10 cellular contexts compared by ENCODE assay signal in the genomic region with DNA sequence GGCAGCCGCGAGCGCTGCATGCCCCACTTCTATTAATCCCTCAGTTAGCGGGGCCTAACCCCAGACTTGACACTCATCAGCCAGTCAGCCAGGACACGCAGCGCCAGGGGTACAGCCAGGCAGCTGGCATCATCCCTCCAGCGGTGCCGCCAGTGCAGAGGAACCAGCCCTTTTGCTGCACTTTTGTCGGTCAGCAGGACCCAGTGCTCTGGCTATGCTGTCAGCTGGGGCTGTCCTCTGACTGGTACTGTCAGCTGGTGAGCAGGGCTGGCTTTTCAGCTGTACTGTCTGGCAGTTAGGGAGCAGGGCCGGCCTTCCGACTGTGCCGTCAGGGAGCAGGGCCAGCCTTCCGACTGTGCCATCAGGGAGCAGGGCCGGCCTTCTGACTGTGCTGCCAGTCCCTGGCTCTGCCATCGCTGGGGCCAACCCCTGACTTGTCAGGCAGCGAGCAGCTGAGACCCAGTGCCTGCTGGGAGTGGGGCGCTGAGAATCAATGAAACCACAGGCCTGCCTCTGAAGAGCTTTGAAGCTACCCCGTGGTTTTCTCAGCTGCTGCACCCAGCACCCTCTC.
DNase-seq lines count a peak whose midpoint lies in the region; ATAC-seq and TF ChIP-seq lines count a peak whose summit lies in the region.
"Had no signal": no experiment of that assay in that cellular context is flagged by ENCODE, and none has a peak within 500 bp of the region (broad histone marks: within the 10 kb centered on the region; RNA-seq: fewer than 3 reads in every experiment).

No MANE protein-coding gene starts in this region.

- H2BK15ac ChIP-seq in neuronal stem cell (ENCODE audit: low read length), result no peak overlapping the region

- intact Hi-C loops in thyroid gland (cut with DNase I), result no loop called here
- intact Hi-C loops in Calu3 (cut with micrococcal nuclease; ENCODE audit: unreplicated experiment), result loop anchor here (10.0 kb wide), 1 partner anchor 537 kb away; no protein-coding TSS in a partner anchor

- H3K27ac ChIP-seq in neuronal stem cell (replicated peaks; ENCODE audit: low read length), result no peak overlapping the region
- H3K27ac ChIP-seq in thyroid gland, result peak overlapping the region in 2 of 3 donors; percentile 47 to 70
- H3K27ac ChIP-seq: parathyroid adenoma had no signal

- peaks cover 87% of the 10 kb centered on the region for H3K4me1 Mint-ChIP-seq in activated naive CD4-positive, alpha-beta T cell treated with anti-CD3 and anti-CD28 coated beads, Interleukin-2, amount 50 U/mL, for 24 hours
- no peaks in the 10 kb centered on the region for H3K4me1 Mint-ChIP-seq in Calu3 (ENCODE audit: low read depth, unreplicated experiment)

- no peak for ATAC-seq in HG03565 (IDR thresholded peaks at IDR 0.05; ENCODE audit: unreplicated experiment)

- no peak overlapping the region for H2AFZ ChIP-seq in neuronal stem cell (ENCODE audit: low read length)
- H2AFZ ChIP-seq: parathyroid adenoma had no signal

- WGBS in neuronal stem cell (ENCODE audit: extremely low coverage in 2 of 2, insufficient read length in 2 of 2, insufficient replicate concordance in 1 of 2), 2 donors, result no CpG with 5 or more reads among the region's 18 CpGs
- 83 to 93% methylated on average over 10 to 13 of the region's 18 CpGs for WGBS in thyroid gland, 2 donors

- H3K14ac ChIP-seq in neuronal stem cell (ENCODE audit: low read length), result peak overlapping the region; percentile 90

- no peaks in the 10 kb centered on the region for H3K27me3 Mint-ChIP-seq in activated naive CD4-positive, alpha-beta T cell treated with anti-CD3 and anti-CD28 coated beads, Interleukin-2, amount 50 U/mL, for 24 hours
- H3K27me3 Mint-ChIP-seq in Calu3 (ENCODE audit: unreplicated experiment), result no peaks in the 10 kb centered on the region

- DNase-seq in NCI-H510A treated with DMSO at 0.1 percent for 48 hours (lab: John Stamatoyannopoulos, UW) (peak; percentile 22), NCI-H510A (lab: John Stamatoyannopoulos, UW) (no peak), neuronal stem cell (ENCODE audit: low spot score) (no peak), thyroid gland (peak; percentile 44 to 60), ecto neural progenitor cell (ENCODE audit: low spot score) (no peak), Calu3 (no peak)

- CTCF ChIA-PET in Calu3 (lab: Charles Lee), result no interaction called here

- H4K91ac ChIP-seq in neuronal stem cell (ENCODE audit: low read depth, low read length, poor library complexity), result no peak overlapping the region

- H3K23ac ChIP-seq in neuronal stem cell (ENCODE audit: low read depth, low read length, poor library complexity), result peak overlapping the region; percentile 16

- no peak overlapping the region for H2BK5ac ChIP-seq in neuronal stem cell (ENCODE audit: low read length)

- peak overlapping the region; percentile 89 for H3K4me3 Mint-ChIP-seq in activated naive CD4-positive, alpha-beta T cell treated with anti-CD3 and anti-CD28 coated beads, Interleukin-2, amount 50 U/mL, for 24 hours
- H3K4me3 Mint-ChIP-seq in Calu3 (ENCODE audit: low read depth, unreplicated experiment), result no peak overlapping the region
- H3K4me3 Mint-ChIP-seq: dendritic cell treated with granulocyte-macrophage colony-stimulating factor and Interleukin-4, amounts not matched to agents 40 ng/mL and 50 ng/mL, for 4 days had no signal

- no peak overlapping the region for H3K4me2 ChIP-seq in neuronal stem cell (ENCODE audit: insufficient read depth, low read length, poor library complexity, severe bottlenecking)

- H3K4ac ChIP-seq in neuronal stem cell (ENCODE audit: low read length), result no peak overlapping the region

- no peaks in the 10 kb centered on the region for H3K36me3 ChIP-seq in neuronal stem cell (replicated peaks in 1 of 2; ENCODE audit: control insufficient read depth in 2 of 2, insufficient read depth in 2 of 2, low read length in 2 of 2)
- H3K36me3 ChIP-seq in thyroid gland, result no peaks in the 10 kb centered on the region

- peak overlapping the region; percentile 53 for H3K9ac ChIP-seq in neuronal stem cell (ENCODE audit: low read depth, low read length, poor library complexity)
- H3K9ac ChIP-seq: parathyroid adenoma had no signal

- H3K9me3 ChIP-seq in neuronal stem cell (replicated peaks in 1 of 2; ENCODE audit: control insufficient read depth in 2 of 2, insufficient read depth in 1 of 2, low read depth in 1 of 2, low read length in 2 of 2) (no peaks in the 10 kb centered on the region), thyroid gland (no peaks in the 10 kb centered on the region)

- H3K79me1 ChIP-seq in neuronal stem cell (ENCODE audit: low read depth, low read length), result no peaks in the 10 kb centered on the region

- no peak overlapping the region for H4K8ac ChIP-seq in neuronal stem cell (ENCODE audit: low read depth, low read length)

- H3K4me1 ChIP-seq in neuronal stem cell (ENCODE audit: control insufficient read depth in 2 of 2, insufficient read depth in 1 of 2, low read depth in 1 of 2, low read length in 2 of 2) (no peaks in the 10 kb centered on the region), thyroid gland (peaks cover 60 to 66% of the 10 kb centered on the region in 2 donors)
- H3K4me1 ChIP-seq: parathyroid adenoma had no signal

- H2BK120ac ChIP-seq in neuronal stem cell (ENCODE audit: low read depth, low read length), result no peak overlapping the region

- no TSS peak for BruUV-seq in Calu3 (replicated peaks; lab: Mats Ljungman, UMichigan)

- peak overlapping the region; percentile 92 for H3K27ac Mint-ChIP-seq in activated naive CD4-positive, alpha-beta T cell treated with anti-CD3 and anti-CD28 coated beads, Interleukin-2, amount 50 U/mL, for 24 hours
- no peak overlapping the region for H3K27ac Mint-ChIP-seq in Calu3 (ENCODE audit: unreplicated experiment)
- H3K27ac Mint-ChIP-seq: dendritic cell treated with granulocyte-macrophage colony-stimulating factor and Interleukin-4, amounts not matched to agents 40 ng/mL and 50 ng/mL, for 4 days had no signal

- H2AK5ac ChIP-seq in neuronal stem cell (ENCODE audit: low read depth, low read length), result no peak overlapping the region

- H3K4me3 ChIP-seq in neuronal stem cell (ENCODE audit: low read length in 2 of 2), result no peak overlapping the region
- no peak overlapping the region for H3K4me3 ChIP-seq in thyroid gland (replicated peaks in 1 of 3)

- TF ChIP-seq POLR2A in thyroid gland (IDR thresholded peaks at IDR 0.05), result no peak

- H3K9me3 Mint-ChIP-seq in activated naive CD4-positive, alpha-beta T cell treated with anti-CD3 and anti-CD28 coated beads, Interleukin-2, amount 50 U/mL, for 24 hours, result no peaks in the 10 kb centered on the region
- no peaks in the 10 kb centered on the region for H3K9me3 Mint-ChIP-seq in Calu3 (ENCODE audit: low read depth, unreplicated experiment)
- H3K9me3 Mint-ChIP-seq: dendritic cell treated with granulocyte-macrophage colony-stimulating factor and Interleukin-4, amounts not matched to agents 40 ng/mL and 50 ng/mL, for 4 days had no signal

- H2BK12ac ChIP-seq in neuronal stem cell (ENCODE audit: low read length), result no peak overlapping the region

- TF ChIP-seq CTCF in thyroid gland (IDR thresholded peaks at IDR 0.05) (no peak), Calu3 (IDR thresholded peaks at IDR 0.05; ENCODE audit: unreplicated experiment) (no peak)

- peak overlapping the region; percentile 59 for H3K18ac ChIP-seq in neuronal stem cell (ENCODE audit: low read length)

- H3K36me3 Mint-ChIP-seq in activated naive CD4-positive, alpha-beta T cell treated with anti-CD3 and anti-CD28 coated beads, Interleukin-2, amount 50 U/mL, for 24 hours, result no peaks in the 10 kb centered on the region
- no peaks in the 10 kb centered on the region for H3K36me3 Mint-ChIP-seq in Calu3 (ENCODE audit: insufficient read depth, unreplicated experiment)

- H3K27me3 ChIP-seq in neuronal stem cell (ENCODE audit: control insufficient read depth in 3 of 3, insufficient read depth in 3 of 3, low read depth in 1 of 3, low read length in 3 of 3), result no peaks in the 10 kb centered on the region
- H3K27me3 ChIP-seq in thyroid gland, result no peaks in the 10 kb centered on the region

Comparison
In these comparisons a context has a peak if more than half of its experiments do, and no peak if none do; other contexts are left out.
1. DNase-seq: peak in NCI-H510A treated with DMSO at 0.1 percent for 48 hours (single experiment) and thyroid gland (2 of 2); none in NCI-H510A (single experiment), neuronal stem cell (single experiment), ecto neural progenitor cell (single experiment) and Calu3 (single experiment).